Comparison of ENCODE assay signal across 9 cellular contexts in genomic region chrX:31658360-31658759, GRCh38.
DNase-seq lines count a peak whose midpoint lies in the region; ATAC-seq and TF ChIP-seq lines count a peak whose summit lies in the region.
"Had no signal": no experiment of that assay in that cellular context is flagged by ENCODE, and none has a peak within 500 bp of the region (broad histone marks: within the 10 kb centered on the region; RNA-seq: fewer than 3 reads in every experiment).

No MANE protein-coding gene starts in this region.

- no peaks in the 10 kb centered on the region for H3F3A ChIP-seq in SK-N-SH (replicated peaks; ENCODE audit: insufficient read depth)

- CTCF ChIA-PET in SK-N-SH (lab: Yijun Ruan, JAX) = interaction anchor here (0.7 to 3.3 kb wide), 13 partner anchors 9 to 923 kb away, joined by 3 to 63 read pairs (median 5); no protein-coding TSS in a partner anchor

- WGBS in SK-N-SH (ENCODE audit: low lambda C conversion rate) = 2% methylated on average over 4 of the region's 4 CpGs

- H3K9me3 ChIP-seq in SK-N-SH = no peaks in the 10 kb centered on the region

- DNase-seq in DMS 273 (lab: John Stamatoyannopoulos, UW; ENCODE audit: unreplicated experiment) = peak; percentile 53
- DNase-seq in SK-N-SH = peak; percentile 6
- no peak for DNase-seq in glutamatergic neuron
- DNase-seq in activated T-cell treated with anti-CD3 and anti-CD28 coated beads, Interleukin-2, amount 50 U/mL, for 48 hours = no peak
- DNase-seq in activated CD4-positive, CD25-positive, alpha-beta regulatory T cell (lab: John Stamatoyannopoulos, UW) = no peak
- DNase-seq in stimulated activated CD8-positive, alpha-beta memory T cell treated with anti-CD3 and anti-CD28 coated beads, Interleukin-4, amount 100 ng/mL, for 48 hours = no peak

- no peak overlapping the region for H3K4me3 ChIP-seq in SK-N-SH (ENCODE audit: low read depth in 2 of 2, low read length in 1 of 2)

- TF ChIP-seq RAD21 in SK-N-SH (IDR thresholded peaks at IDR 0.05; ENCODE audit: low read length) = peak; percentile 76

- H3K4me3 Mint-ChIP-seq in glutamatergic neuron (ENCODE audit: unreplicated experiment) = no peak overlapping the region

- H3K4me1 ChIP-seq in SK-N-SH (ENCODE audit: control insufficient read depth in 1 of 2, insufficient read depth in 2 of 2, low read depth in 1 of 2, low read length in 1 of 2) = no peaks in the 10 kb centered on the region

- H3K9ac ChIP-seq in SK-N-SH = no peak overlapping the region

- H3K36me3 Mint-ChIP-seq in glutamatergic neuron (ENCODE audit: unreplicated experiment) = no peaks in the 10 kb centered on the region

- H3K27me3 ChIP-seq in SK-N-SH (ENCODE audit: insufficient read depth) = no peaks in the 10 kb centered on the region

- H3K9me3 Mint-ChIP-seq in glutamatergic neuron (ENCODE audit: unreplicated experiment) = no peaks in the 10 kb centered on the region

- no peak overlapping the region for H3K27ac Mint-ChIP-seq in glutamatergic neuron (ENCODE audit: unreplicated experiment)

- ATAC-seq in HG03520 (IDR thresholded peaks at IDR 0.05; ENCODE audit: unreplicated experiment) (peak; percentile 61), GM21367 (IDR thresholded peaks at IDR 0.05; ENCODE audit: unreplicated experiment) (no peak)

- no peaks in the 10 kb centered on the region for H3K4me1 Mint-ChIP-seq in glutamatergic neuron (ENCODE audit: low read depth, unreplicated experiment)

- H3K27ac ChIP-seq in SK-N-SH (ENCODE audit: low read depth in 2 of 2, low read length in 1 of 2) = no peak overlapping the region
- H3K27ac ChIP-seq: epithelial cell of prostate had no signal

- no peaks in the 10 kb centered on the region for H3K79me2 ChIP-seq in SK-N-SH (ENCODE audit: insufficient read depth)

- no peak for TF ChIP-seq EP300 in SK-N-SH (IDR thresholded peaks at IDR 0.05; ENCODE audit: borderline replicate concordance in 1 of 2, low read depth in 1 of 2, low read length in 1 of 2)

- no peaks in the 10 kb centered on the region for H3K36me3 ChIP-seq in SK-N-SH (replicated peaks in 1 of 2; ENCODE audit: control insufficient read depth in 1 of 2, insufficient read depth in 2 of 2, low read length in 1 of 2)

- no peaks in the 10 kb centered on the region for H3K27me3 Mint-ChIP-seq in glutamatergic neuron (ENCODE audit: unreplicated experiment)

- peak; percentile 83 for TF ChIP-seq CTCF in SK-N-SH (IDR thresholded peaks at IDR 0.05)
- TF ChIP-seq CTCF in glutamatergic neuron (IDR thresholded peaks at IDR 0.05; ENCODE audit: partially characterized antibody, unreplicated experiment) = peak; percentile 41

- no peak overlapping the region for H3K4me2 ChIP-seq in SK-N-SH

- no peaks in the 10 kb centered on the region for H3K9me2 ChIP-seq in SK-N-SH

- no peaks in the 10 kb centered on the region for H4K20me1 ChIP-seq in SK-N-SH (ENCODE audit: insufficient read depth)

- no peak overlapping the region for H2AFZ ChIP-seq in SK-N-SH (ENCODE audit: low read depth)

- POLR2A ChIA-PET in SK-N-SH (lab: Yijun Ruan, JAX) = no interaction called here

TF ChIP-seq in SK-N-SH, 30 proteins besides CTCF, POLR2A, EP300 and RAD21:
- TF ChIP-seq, protein P1, sequence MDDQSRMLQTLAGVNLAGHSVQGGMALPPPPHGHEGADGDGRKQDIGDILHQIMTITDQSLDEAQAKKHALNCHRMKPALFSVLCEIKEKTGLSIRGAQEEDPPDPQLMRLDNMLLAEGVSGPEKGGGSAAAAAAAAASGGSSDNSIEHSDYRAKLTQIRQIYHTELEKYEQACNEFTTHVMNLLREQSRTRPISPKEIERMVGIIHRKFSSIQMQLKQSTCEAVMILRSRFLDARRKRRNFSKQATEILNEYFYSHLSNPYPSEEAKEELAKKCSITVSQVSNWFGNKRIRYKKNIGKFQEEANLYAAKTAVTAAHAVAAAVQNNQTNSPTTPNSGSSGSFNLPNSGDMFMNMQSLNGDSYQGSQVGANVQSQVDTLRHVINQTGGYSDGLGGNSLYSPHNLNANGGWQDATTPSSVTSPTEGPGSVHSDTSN (IDR thresholded peaks at IDR 0.05) = no peak
- TF ChIP-seq SMC3 (IDR thresholded peaks at IDR 0.05; ENCODE audit: low read depth, low read length) = peak; percentile 46

Comparison
In these comparisons a context has a peak if more than half of its experiments do, and no peak if none do; other contexts are left out.
1. DNase-seq: peak in DMS 273 (single experiment) and SK-N-SH (single experiment); none in glutamatergic neuron (single experiment), activated T-cell treated with anti-CD3 and anti-CD28 coated beads, Interleukin-2, amount 50 U/mL, for 48 hours (0 of 2), activated CD4-positive, CD25-positive, alpha-beta regulatory T cell (0 of 4) and stimulated activated CD8-positive, alpha-beta memory T cell treated with anti-CD3 and anti-CD28 coated beads, Interleukin-4, amount 100 ng/mL, for 48 hours (single experiment).